8 cellular contexts compared by ENCODE assay signal in the genomic region with DNA sequence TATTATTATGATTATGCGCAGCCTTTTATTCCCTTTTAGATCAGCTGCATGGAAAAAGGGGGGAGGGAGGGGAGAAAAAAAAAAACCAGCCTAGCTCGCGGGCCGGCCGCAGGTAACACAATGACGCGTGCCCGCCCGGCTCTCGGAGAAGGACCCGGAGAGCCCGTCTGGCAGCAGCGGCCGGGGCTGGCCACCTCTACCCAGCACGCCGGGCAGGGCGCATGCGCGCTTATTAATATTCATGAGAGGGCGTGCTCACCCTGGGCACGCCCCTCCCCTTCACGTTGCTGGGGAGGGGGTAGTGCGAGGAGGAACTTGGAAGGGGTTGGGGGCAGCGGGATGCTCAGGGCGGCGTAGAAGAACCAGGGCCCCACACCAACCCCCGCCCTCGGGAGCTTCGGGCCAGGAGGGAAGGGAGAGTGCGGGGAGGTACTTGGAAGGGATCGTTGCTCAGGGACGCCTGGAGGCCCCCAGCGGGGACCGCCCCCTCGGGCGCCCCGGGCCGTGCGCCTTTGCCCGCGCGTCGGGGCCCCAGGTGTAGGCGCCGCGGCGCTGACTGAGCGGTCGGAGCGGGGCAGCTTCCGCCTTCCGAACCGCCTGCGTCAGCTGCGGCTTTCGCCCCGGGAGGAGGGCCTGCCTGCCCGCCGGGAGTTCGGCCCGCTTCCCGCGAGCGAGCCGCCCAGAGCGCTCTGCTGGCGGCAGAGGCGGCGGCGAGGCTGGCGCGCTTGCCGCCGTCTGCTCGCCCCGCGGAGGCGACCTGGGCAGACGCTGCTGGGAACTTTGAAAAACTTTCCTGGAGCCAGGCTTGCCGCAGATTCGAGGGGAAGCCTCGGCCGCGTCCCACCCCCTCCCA. TPM values are rescaled to one million over a fixed set of nuclear protein-coding genes. Genes with fewer than 3 reads are reported as not detected.
A peak's percentile ranks its signal among the peaks of the same experiment; 100 is the strongest.
DNase-seq lines count a peak whose midpoint lies in the region; ATAC-seq, FAIRE-seq and TF ChIP-seq lines count a peak whose summit lies in the region.

Gene JAG1 (minus strand): TSS at position 169 of the 853 bp plus-strand sequence. CDS start 469 bp downstream, outside the sequence.

- no peaks in the 10 kb centered on the region for H3K9me1 ChIP-seq in K562 (ENCODE audit: control insufficient read depth, insufficient read depth, low read length)

- peak within 1 kb of the TSS; percentile 66 for H3K4me2 ChIP-seq in K562 (ENCODE audit: insufficient read depth, low read length)
- H3K4me2 ChIP-seq in hepatocyte: peak within 1 kb of the TSS; percentile 95

- peak within 1 kb of the TSS; percentile 85 for H2AFZ ChIP-seq in K562 (ENCODE audit: low read depth, low read length)
- H2AFZ ChIP-seq in hepatocyte: peak within 1 kb of the TSS; percentile 95

- no peaks in the 10 kb centered on the region for H3K36me3 ChIP-seq in K562 (ENCODE audit: control insufficient read depth, insufficient read depth, low read length)
- H3K36me3 ChIP-seq in hepatocyte (replicated peaks; ENCODE audit: insufficient read depth, low read depth): no peaks in the 10 kb centered on the region

- BruUV-seq in K562 (replicated peaks; lab: Mats Ljungman, UMichigan): no TSS peak

- peak within 1 kb of the TSS; percentile 25 to 85; a peak in 3 of 4 replicates for H3K9ac ChIP-seq in K562 (ENCODE audit: insufficient read depth in 1 of 2, low read depth in 2 of 2, low read length in 2 of 2)

- 0% methylated on average over 16 of the region's 84 CpGs for WGBS in K562 (ENCODE audit: insufficient coverage, low coverage, missing lambda C conversion rate)
- WGBS in hepatocyte (ENCODE audit: low lambda C conversion rate, missing lambda C conversion rate): 1% methylated on average over 71 of the region's 84 CpGs

- no peak for TF ChIP-seq RAD21 in K562 (CRISPR knock-in tag; conservative IDR thresholded peaks at IDR 0.05 in 1 of 2, IDR thresholded peaks at IDR 0.05 in 1 of 2)

- DNase-seq in 8988T (peak; percentile 99), NCI-H128 (lab: John Stamatoyannopoulos, UW; ENCODE audit: unreplicated experiment) (peak; percentile 79), SKM-1 treated with dmso at 0.1 percent for 144 hours (lab: John Stamatoyannopoulos, UW; ENCODE audit: unreplicated experiment) (peak; percentile 57), K562 (ENCODE audit: extremely low read depth in 1 of 4, low spot score in 3 of 4) (peak; percentile 78 to 91 (median 85)), hepatocyte (ENCODE audit: low spot score) (peak; percentile 99), putamen (ENCODE audit: low spot score) (peak; percentile 92)

- no peak for TF ChIP-seq CTCF in K562 (IDR thresholded peaks at IDR 0.05 in 2 of 3, conservative IDR thresholded peaks at IDR 0.05 in 1 of 3; ENCODE audit: insufficient read depth in 2 of 3, low read depth in 1 of 3, low read length in 3 of 3)
- TF ChIP-seq CTCF in hepatocyte (IDR thresholded peaks at IDR 0.05; ENCODE audit: poor library complexity): no peak

- H3K9me2 ChIP-seq in hepatocyte (replicated peaks; ENCODE audit: insufficient read depth): no peaks in the 10 kb centered on the region

- intact Hi-C loops in K562 (cut with micrococcal nuclease): loop anchor here (2.0 kb wide), 1 partner anchor 23 kb away; no protein-coding TSS in a partner anchor

- POLR2A ChIA-PET in K562 (lab: Yijun Ruan, JAX): no interaction called here

- H3K27me3 ChIP-seq in K562 (ENCODE audit: control insufficient read depth in 2 of 2, insufficient read depth in 2 of 2, low read length in 2 of 2) (peaks cover 3 to 27% of the 10 kb centered on the region in 2 experiments), hepatocyte (no peaks in the 10 kb centered on the region)

- no peak within 1 kb of the TSS for H3K27ac ChIP-seq in K562 (ENCODE audit: extremely low read depth, low read depth, low read length)
- H3K27ac ChIP-seq in hepatocyte: peak within 1 kb of the TSS; percentile 100

- H3K79me2 ChIP-seq in K562 (ENCODE audit: control insufficient read depth, insufficient read depth, low read length) (no peaks in the 10 kb centered on the region), hepatocyte (peaks cover 43% of the 10 kb centered on the region)

- peak within 1 kb of the TSS; percentile 54 for H3K4me3 ChIP-seq in K562
- H3K4me3 ChIP-seq in hepatocyte: peak within 1 kb of the TSS; percentile 81

- peaks cover 0 to 35% of the 10 kb centered on the region in 2 experiments; a peak in 2 of 5 replicates for H3K4me1 ChIP-seq in K562 (replicated peaks in 1 of 2; ENCODE audit: control insufficient read depth in 2 of 2, insufficient read depth in 2 of 2, low read length in 2 of 2)
- peaks cover 14% of the 10 kb centered on the region for H3K4me1 ChIP-seq in hepatocyte (ENCODE audit: insufficient read depth)

- FAIRE-seq in K562 (lab: Jason Lieb, UNC): no peak

- TF ChIP-seq EP300 in K562 (IDR thresholded peaks at IDR 0.05; ENCODE audit: low read length): no peak

- TF ChIP-seq POLR2A in K562 (conservative IDR thresholded peaks at IDR 0.05): no peak

- H3K9me3 ChIP-seq in K562 (replicated peaks; ENCODE audit: control insufficient read depth, insufficient read depth, low read depth, low read length): no peaks in the 10 kb centered on the region
- no peaks in the 10 kb centered on the region for H3K9me3 ChIP-seq in hepatocyte (ENCODE audit: low read depth)

- ATAC-seq in GM18498 (IDR thresholded peaks at IDR 0.05; ENCODE audit: unreplicated experiment): peak; percentile 60
- ATAC-seq in HG02798 (IDR thresholded peaks at IDR 0.05; ENCODE audit: poor library complexity, unreplicated experiment): peak; percentile 68
- ATAC-seq in K562: peak; percentile 90

- H4K20me1 ChIP-seq in K562 (replicated peaks; ENCODE audit: control insufficient read depth, insufficient read depth, low read length) (no peaks in the 10 kb centered on the region), hepatocyte (ENCODE audit: insufficient read depth, poor library complexity, severe bottlenecking) (peaks cover 20% of the 10 kb centered on the region)

- CTCF ChIA-PET in K562 (lab: Yijun Ruan, JAX; ENCODE audit: low intra/inter-chr PET ratio): no interaction called here

- in situ Hi-C loops in K562 (cut with MboI): no loop called here

TF ChIP-seq in K562, 482 proteins besides CTCF, POLR2A, EP300 and RAD21 (continues in another document):
- no peak for TF ChIP-seq NR1H2 (CRISPR knock-in tag; IDR thresholded peaks at IDR 0.05)

RNA-seq across cellular contexts. Expression of gene JAG1, which starts in this region (rescaled TPM):
- total RNA-seq in K562 (2011; cell fraction: chromatin; rRNA removed; ENCODE audit: low replicate concordance): 0.62 and 1.1 TPM in 2 replicates
- total RNA-seq in K562 (2011; cell fraction: nucleolus; rRNA removed): 1.2 and 1.3 TPM in 2 replicates
- total RNA-seq in K562 (2011; cell fraction: nucleoplasm; rRNA removed): 0.23 and 0.44 TPM in 2 replicates
- total RNA-seq in K562 (2014; rRNA removed) (0.09 and 0.94 TPM in 2 replicates), K562 (2014; rRNA removed; fragmentation: Illumina TruSeq; extraction: Trizol) (0.07 and 0.19 TPM in 2 replicates), K562 (2015; rRNA removed; fragmentation: Illumina TruSeq; extraction: Trizol) (0.04 and 0.14 TPM in 2 replicates), K562 (2021) (0.36 and 0.40 TPM in 2 replicates), hepatocyte (51.5 and 52.6 TPM in 2 replicates)
- polyA plus RNA-seq in K562 (2011; rRNA removed) (0.06 and 0.16 TPM in 2 replicates), K562 (2014; fragmentation: Illumina TruSeq; extraction: Trizol) (0.07 and 0.12 TPM in 2 replicates), K562 (2014; fragmentation: Nextera tagmentation; extraction: Ambion mirVana) (under 1 TPM; 0.04 TPM), K562 (2014; rRNA removed) (0.11 and 0.12 TPM in 2 replicates), hepatocyte (19.2 and 21.0 TPM in 2 replicates)
- 0.03 and 0.09 TPM in 2 replicates for polyA plus RNA-seq in K562 (2011; cell fraction: cytosol; rRNA removed)
- 0.51 and 0.91 TPM in 2 replicates for polyA plus RNA-seq in K562 (2011; cell fraction: nucleus; rRNA removed)
- 0.09 and 0.24 TPM in 2 replicates for polyA plus RNA-seq in K562 (2012)
- 0.39 and 0.63 TPM in 2 replicates for polyA minus RNA-seq in K562 (2011; rRNA and poly(A)+ RNA removed)
- polyA minus RNA-seq in K562 (2011; cell fraction: cytosol; rRNA and poly(A)+ RNA removed): 0.46 and 0.57 TPM in 2 replicates
- polyA minus RNA-seq in K562 (2011; cell fraction: nucleus; rRNA and poly(A)+ RNA removed): 0.13 and 1.2 TPM in 2 replicates

Comparison
In these comparisons a context has a peak if more than half of its experiments do, and no peak if none do; other contexts are left out.
1. RNA of gene JAG1 (total RNA-seq): 51.5 to 52.6 TPM in hepatocyte; 0.04 to 1.3 TPM in K562; every median in the first group is over 10 times any median in the second.
2. RNA of gene JAG1 (polyA plus RNA-seq): 19.2 to 21.0 TPM in hepatocyte; 0.03 to 0.91 TPM in K562; every median in the first group is over 10 times any median in the second.
3. Peak in every context shown above with its lines, with median percentiles within 50 percentile points of each other: DNase-seq and ATAC-seq.